In the genomic region with DNA sequence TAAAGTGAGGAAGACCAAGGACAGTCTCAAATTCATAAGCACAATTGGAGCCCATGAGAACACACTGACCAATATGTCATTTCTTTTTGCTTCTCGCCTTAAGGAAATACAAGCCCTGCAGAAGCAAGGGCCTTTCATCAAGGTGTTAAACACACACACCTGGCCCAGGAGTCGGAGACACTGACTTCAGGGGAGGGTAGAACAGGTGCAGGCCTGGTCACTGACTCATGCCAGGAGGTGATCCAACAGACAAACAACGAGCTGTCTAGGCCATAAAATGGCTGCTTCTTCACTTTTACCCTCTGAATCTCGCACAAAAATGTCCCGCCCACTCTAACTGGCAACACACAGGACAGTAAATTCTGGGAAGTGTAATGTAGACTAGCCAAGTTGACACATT, we compare ENCODE assay signal across 18 cellular contexts.
DNase-seq lines count a peak whose midpoint lies in the region; ATAC-seq and TF ChIP-seq lines count a peak whose summit lies in the region.
"Had no signal": no experiment of that assay in that cellular context is flagged by ENCODE, and none has a peak within 500 bp of the region (broad histone marks: within the 10 kb centered on the region; RNA-seq: fewer than 3 reads in every experiment).

No MANE protein-coding gene starts in this region.

- TF ChIP-seq CTCF in fibroblast of the aortic adventitia (IDR thresholded peaks at IDR 0.05; ENCODE audit: insufficient read depth, low read length): no peak
- no peak for TF ChIP-seq CTCF in testis (IDR thresholded peaks at IDR 0.05)
- no peak for TF ChIP-seq CTCF in thyroid gland (IDR thresholded peaks at IDR 0.05)

- H3K9me3 ChIP-seq in testis (no peaks in the 10 kb centered on the region), thyroid gland (no peaks in the 10 kb centered on the region)
- H3K9me3 ChIP-seq: HAP-1, Peyer's patch had no signal

- H3K27me3 ChIP-seq in testis (no peaks in the 10 kb centered on the region), thyroid gland (no peaks in the 10 kb centered on the region)
- H3K27me3 ChIP-seq: Peyer's patch had no signal

- TF ChIP-seq POLR2A in testis (IDR thresholded peaks at IDR 0.05) (no peak), thyroid gland (IDR thresholded peaks at IDR 0.05) (no peak)

- DNase-seq in COLO668 (lab: John Stamatoyannopoulos, UW; ENCODE audit: unreplicated experiment): peak; percentile 15
- DNase-seq in DMS53 treated with DMSO at 0.1 percent for 48 hours (lab: John Stamatoyannopoulos, UW; ENCODE audit: unreplicated experiment): peak; percentile 73
- peak; percentile 4 for DNase-seq in UCSD-AML1 (lab: John Stamatoyannopoulos, UW; ENCODE audit: unreplicated experiment)
- DNase-seq in fibroblast of the aortic adventitia (ENCODE audit: low read depth): peak; percentile 17
- DNase-seq in testis: no peak
- DNase-seq in thyroid gland: no peak
- DNase-seq: ACHN; C1 segment of cervical spinal cord; CD8-positive, alpha-beta memory T cell; DND-41; NCI-H1436; NCI-H2227 treated with DMSO at 0.1 percent for 48 hours; NCI-H524 treated with DMSO at 0.1 percent for 48 hours; Peyer's patch had no signal

- no peak for ATAC-seq in GM19395 (IDR thresholded peaks at IDR 0.05; ENCODE audit: unreplicated experiment)
- ATAC-seq: Right ventricle myocardium inferior had no signal

- intact Hi-C loops in testis (cut with DNase I; ENCODE audit: low total_unique reads): no loop called here
- intact Hi-C loops in thyroid gland (cut with DNase I): no loop called here

- WGBS in testis, 2 donors: 78 to 81% methylated on average over 5 of the region's 5 CpGs
- 86 to 94% methylated on average over 5 of the region's 5 CpGs for WGBS in thyroid gland, 2 donors

- H3K27ac ChIP-seq in testis: no peak overlapping the region
- H3K27ac ChIP-seq in thyroid gland: no peak overlapping the region
- H3K27ac ChIP-seq: KMS-11, Peyer's patch had no signal

- H3K36me3 ChIP-seq in testis (ENCODE audit: low read depth, missing control alignments): no peaks in the 10 kb centered on the region
- H3K36me3 ChIP-seq in thyroid gland: no peaks in the 10 kb centered on the region
- H3K36me3 ChIP-seq: HAP-1, Peyer's patch had no signal

- H3K4me3 ChIP-seq in fibroblast of the aortic adventitia (ENCODE audit: low read depth, low read length): no peak overlapping the region
- H3K4me3 ChIP-seq in testis: no peak overlapping the region
- no peak overlapping the region for H3K4me3 ChIP-seq in thyroid gland (replicated peaks in 1 of 3)
- H3K4me3 ChIP-seq: HAP-1, Peyer's patch had no signal

- no peaks in the 10 kb centered on the region for H3K4me1 ChIP-seq in testis
- no peaks in the 10 kb centered on the region for H3K4me1 ChIP-seq in thyroid gland
- H3K4me1 ChIP-seq: Peyer's patch had no signal

Comparison
In these comparisons a context has a peak if more than half of its experiments do, and no peak if none do; other contexts are left out.
1. DNase-seq: peak in COLO668 (single experiment), DMS53 treated with DMSO at 0.1 percent for 48 hours (single experiment), UCSD-AML1 (single experiment) and fibroblast of the aortic adventitia (single experiment); none in testis (single experiment) and thyroid gland (0 of 2).